8 cellular contexts compared by ENCODE assay signal in the genomic region with DNA sequence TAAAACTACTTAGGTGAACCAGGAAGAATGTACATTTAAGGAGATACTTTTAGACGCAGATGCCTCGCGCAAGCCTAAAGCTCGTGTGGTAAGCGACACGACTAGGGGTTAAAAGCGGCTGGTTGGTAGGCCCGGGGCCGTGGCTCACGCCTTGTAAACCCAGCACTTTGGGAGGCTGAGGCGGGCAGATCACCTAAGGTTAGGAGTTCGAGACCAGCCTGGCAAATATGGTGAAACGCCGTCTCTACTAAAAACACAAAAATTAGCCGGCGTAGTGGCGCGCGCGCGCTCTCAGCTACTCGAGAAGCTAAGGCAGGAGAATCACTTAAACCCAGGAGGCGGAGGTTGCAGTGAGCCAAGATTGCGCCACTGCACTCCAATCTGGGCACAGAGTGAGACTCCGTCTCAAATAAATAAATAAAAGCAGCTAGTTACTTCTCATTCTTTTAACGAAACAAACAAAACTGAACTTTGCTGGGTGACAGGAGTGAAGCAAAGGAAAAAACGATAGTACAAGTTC. TPM values are rescaled to one million over a fixed set of nuclear protein-coding genes. Genes with fewer than 3 reads are reported as not detected.
DNase-seq lines count a peak whose midpoint lies in the region; ATAC-seq and TF ChIP-seq lines count a peak whose summit lies in the region.

No MANE protein-coding gene starts in this region.

- peak overlapping the region; percentile 92 for H3K27ac ChIP-seq in KOPT-K1 (ENCODE audit: low read depth, low read length, poor library complexity, severe bottlenecking)
- peak overlapping the region; percentile 95 for H3K27ac ChIP-seq in upper lobe of right lung

- no peaks in the 10 kb centered on the region for H3K9me3 ChIP-seq in BE2C
- H3K9me3 ChIP-seq in KOPT-K1 (ENCODE audit: insufficient read depth, low read length, poor library complexity, severe bottlenecking) = no peaks in the 10 kb centered on the region
- no peaks in the 10 kb centered on the region for H3K9me3 ChIP-seq in upper lobe of right lung

- ATAC-seq in naive thymus-derived CD8-positive, alpha-beta T cell = no peak
- peak; percentile 49 for ATAC-seq in upper lobe of right lung

- no peak for TF ChIP-seq CTCF in BE2C (IDR thresholded peaks at IDR 0.05; ENCODE audit: low read depth, low read length)
- no peak for TF ChIP-seq CTCF in upper lobe of right lung (IDR thresholded peaks at IDR 0.05)

- DNase-seq in BE2C = peak; percentile 14
- peak; percentile 9 for DNase-seq in activated T-cell treated with anti-CD3 and anti-CD28 coated beads for 1 hour (ENCODE audit: low read depth)
- peak; percentile 61 for DNase-seq in fibroblast of gingiva (ENCODE audit: low read depth)
- peak in 4 of 10 donors; percentile 15 to 33 (median 27) for DNase-seq in naive thymus-derived CD8-positive, alpha-beta T cell
- DNase-seq in upper lobe of right lung = peak; percentile 87
- no peak for DNase-seq in GM03348 (ENCODE audit: low spot score)
- DNase-seq in DMS79 (lab: John Stamatoyannopoulos, UW) = no peak

- peaks cover 0 to 30% (median 12%) of the 10 kb centered on the region in 3 donors for H3K36me3 Mint-ChIP-seq in naive thymus-derived CD8-positive, alpha-beta T cell

- H3K4me1 Mint-ChIP-seq in naive thymus-derived CD8-positive, alpha-beta T cell = peaks cover 23 to 68% (median 63%) of the 10 kb centered on the region in 4 donors

- intact Hi-C loops in upper lobe of right lung (cut with DNase I) = no loop called here

- H3K4me3 ChIP-seq in BE2C (ENCODE audit: low read depth, low read length) = peak overlapping the region; percentile 99
- peak overlapping the region; percentile 97 for H3K4me3 ChIP-seq in upper lobe of right lung

- H3K27ac Mint-ChIP-seq in naive thymus-derived CD8-positive, alpha-beta T cell = peak overlapping the region; percentile 95 to 100 (median 99)

- H3K4me1 ChIP-seq in BE2C (no peaks in the 10 kb centered on the region), upper lobe of right lung (peaks cover 47% of the 10 kb centered on the region)

- H3K36me3 ChIP-seq in BE2C (peaks cover 14% of the 10 kb centered on the region), KOPT-K1 (ENCODE audit: insufficient read depth, low read length) (peaks cover 33% of the 10 kb centered on the region), upper lobe of right lung (peaks cover 11% of the 10 kb centered on the region)

- H3K9me3 Mint-ChIP-seq in naive thymus-derived CD8-positive, alpha-beta T cell = no peaks in the 10 kb centered on the region

- H3K27me3 Mint-ChIP-seq in naive thymus-derived CD8-positive, alpha-beta T cell = no peaks in the 10 kb centered on the region

- POLR2A ChIA-PET in naive thymus-derived CD8-positive, alpha-beta T cell (lab: Charles Lee) = interaction anchor here (1.3 to 1.6 kb wide), 6 partner anchors 11 to 152 kb away, joined by 3 to 14 read pairs (median 5); partner anchors contain the start of gene UPF2

- H3K4me3 Mint-ChIP-seq in naive thymus-derived CD8-positive, alpha-beta T cell = peak overlapping the region; percentile 94 to 100 (median 98)

- H3K27me3 ChIP-seq in BE2C (no peaks in the 10 kb centered on the region), upper lobe of right lung (no peaks in the 10 kb centered on the region)

RNA-seq across cellular contexts. Expression of gene NUDT5, which starts 0.9 kb away (rescaled TPM):
- polyA plus RNA-seq in BE2C (2012; ENCODE audit: insufficient read depth, insufficient read length, low read depth) = 75.5 TPM
- total RNA-seq in naive thymus-derived CD8-positive, alpha-beta T cell = 10 to 100 TPM; 50.7 to 55.7 TPM
- 10 to 100 TPM; 45.0 to 52.7 (median 49.5) TPM for polyA plus RNA-seq in naive thymus-derived CD8-positive, alpha-beta T cell
- total RNA-seq in upper lobe of right lung = 49.9 TPM

RNA-seq across cellular contexts. Expression of gene CDC123, which starts 1.2 kb away (rescaled TPM):
- 240 TPM for polyA plus RNA-seq in BE2C (2012; ENCODE audit: insufficient read depth, insufficient read length, low read depth)
- total RNA-seq in naive thymus-derived CD8-positive, alpha-beta T cell = 10 to 100 TPM; 42.3 to 42.9 TPM
- 10 to 100 TPM; 83.1 to 91.0 (median 83.6) TPM for polyA plus RNA-seq in naive thymus-derived CD8-positive, alpha-beta T cell
- 44.3 TPM for total RNA-seq in upper lobe of right lung

Comparison
In these comparisons a context has a peak if more than half of its experiments do, and no peak if none do; other contexts are left out.
1. DNase-seq: peak in BE2C (single experiment), activated T-cell treated with anti-CD3 and anti-CD28 coated beads for 1 hour (single experiment), fibroblast of gingiva (single experiment) and upper lobe of right lung (single experiment); none in GM03348 (single experiment) and DMS79 (single experiment).